Comparison of ENCODE assay signal across 12 cellular contexts in genomic region chr4:25158817-25159216, GRCh38. TPM values are rescaled to one million over a fixed set of nuclear protein-coding genes. Genes with fewer than 3 reads are reported as not detected.
DNase-seq lines count a peak whose midpoint lies in the region; ATAC-seq lines count a peak whose summit lies in the region.
"Had no signal": no experiment of that assay in that cellular context is flagged by ENCODE, and none has a peak within 500 bp of the region (broad histone marks: within the 10 kb centered on the region; RNA-seq: fewer than 3 reads in every experiment).

No MANE protein-coding gene starts in this region.

- peak overlapping the region in 2 of 3 donors; percentile 92 to 99 for H3K27ac Mint-ChIP-seq in IgD-negative memory B cell
- peak overlapping the region; percentile 90 for H3K27ac Mint-ChIP-seq in activated T-helper 1 cell treated with anti-CD3 and anti-CD28 coated beads, Interleukin-12 subunit alpha, Interleukin-12 subunit beta, Interleukin-2, Interleukin-4 antibody, amounts not matched to agents 30 ng/mL and 10 ng/mL and 1 ng/mL, durations not matched to agents 14 hours and 24 hours and 36 hours
- H3K27ac Mint-ChIP-seq in naive thymus-derived CD8-positive, alpha-beta T cell: peak overlapping the region; percentile 91 to 100 (median 98)

- H3K36me3 Mint-ChIP-seq in IgD-negative memory B cell: peaks cover 3% of the 10 kb centered on the region
- peaks cover 17% of the 10 kb centered on the region for H3K36me3 Mint-ChIP-seq in activated T-helper 1 cell treated with anti-CD3 and anti-CD28 coated beads, Interleukin-12 subunit alpha, Interleukin-12 subunit beta, Interleukin-2, Interleukin-4 antibody, amounts not matched to agents 30 ng/mL and 10 ng/mL and 1 ng/mL, durations not matched to agents 14 hours and 24 hours and 36 hours (ENCODE audit: low read depth)
- peaks cover 0 to 25% (median 6%) of the 10 kb centered on the region in 3 donors for H3K36me3 Mint-ChIP-seq in naive thymus-derived CD8-positive, alpha-beta T cell

- intact Hi-C loops in activated T-helper 1 cell treated with anti-CD3 and anti-CD28 coated beads, Interleukin-12 subunit alpha, Interleukin-12 subunit beta, Interleukin-2, Interleukin-4 antibody, amounts not matched to agents 30 ng/mL and 10 ng/mL and 1 ng/mL, durations not matched to agents 14 hours and 24 hours and 36 hours (cut with micrococcal nuclease): no loop called here

- H3K27me3 Mint-ChIP-seq in IgD-negative memory B cell: no peaks in the 10 kb centered on the region
- peaks cover 3% of the 10 kb centered on the region for H3K27me3 Mint-ChIP-seq in activated T-helper 1 cell treated with anti-CD3 and anti-CD28 coated beads, Interleukin-12 subunit alpha, Interleukin-12 subunit beta, Interleukin-2, Interleukin-4 antibody, amounts not matched to agents 30 ng/mL and 10 ng/mL and 1 ng/mL, durations not matched to agents 14 hours and 24 hours and 36 hours (ENCODE audit: insufficient read depth)
- H3K27me3 Mint-ChIP-seq in naive thymus-derived CD8-positive, alpha-beta T cell: peaks cover 0 to 4% (median 0%) of the 10 kb centered on the region in 5 donors

- no peak for ATAC-seq in naive thymus-derived CD8-positive, alpha-beta T cell

- no peaks in the 10 kb centered on the region for H3K9me3 Mint-ChIP-seq in IgD-negative memory B cell
- no peaks in the 10 kb centered on the region for H3K9me3 Mint-ChIP-seq in activated T-helper 1 cell treated with anti-CD3 and anti-CD28 coated beads, Interleukin-12 subunit alpha, Interleukin-12 subunit beta, Interleukin-2, Interleukin-4 antibody, amounts not matched to agents 30 ng/mL and 10 ng/mL and 1 ng/mL, durations not matched to agents 14 hours and 24 hours and 36 hours
- no peaks in the 10 kb centered on the region for H3K9me3 Mint-ChIP-seq in naive thymus-derived CD8-positive, alpha-beta T cell

- peak; percentile 78 for DNase-seq in NCI-H1105 treated with DMSO at 0.1 percent for 48 hours (lab: John Stamatoyannopoulos, UW)
- DNase-seq in NCI-H1105 (lab: John Stamatoyannopoulos, UW): no peak
- DNase-seq in activated T-helper 1 cell treated with anti-CD3 and anti-CD28 coated beads, Interleukin-12 subunit alpha, Interleukin-12 subunit beta, Interleukin-2, Interleukin-4 antibody, amounts not matched to agents 30 ng/mL and 10 ng/mL and 1 ng/mL, durations not matched to agents 14 hours and 24 hours and 36 hours (ENCODE audit: low spot score): no peak
- no peak for DNase-seq in naive thymus-derived CD8-positive, alpha-beta T cell
- DNase-seq in central memory CD4-positive, alpha-beta T cell: no peak
- no peak for DNase-seq in NCI-H1930 (lab: John Stamatoyannopoulos, UW)
- DNase-seq in DMS53 (lab: John Stamatoyannopoulos, UW): no peak
- DNase-seq: NCI-H526 treated with DMSO at 0.1 percent for 48 hours; stimulated activated CD4-positive, alpha-beta T cell treated with anti-CD3 and anti-CD28 coated beads, Interleukin-4, amount 100 ng/mL, for 1 hour; T-helper 9 cell; thyroid gland had no signal

- peaks cover 25 to 33% (median 28%) of the 10 kb centered on the region in 3 donors for H3K4me1 Mint-ChIP-seq in IgD-negative memory B cell
- H3K4me1 Mint-ChIP-seq in activated T-helper 1 cell treated with anti-CD3 and anti-CD28 coated beads, Interleukin-12 subunit alpha, Interleukin-12 subunit beta, Interleukin-2, Interleukin-4 antibody, amounts not matched to agents 30 ng/mL and 10 ng/mL and 1 ng/mL, durations not matched to agents 14 hours and 24 hours and 36 hours (ENCODE audit: low read depth): peaks cover 40% of the 10 kb centered on the region
- H3K4me1 Mint-ChIP-seq in naive thymus-derived CD8-positive, alpha-beta T cell: peaks cover 19 to 54% (median 43%) of the 10 kb centered on the region in 4 donors

- H3K4me3 Mint-ChIP-seq in IgD-negative memory B cell: peak overlapping the region; percentile 93 to 98 (median 95)
- peak overlapping the region; percentile 91 for H3K4me3 Mint-ChIP-seq in activated T-helper 1 cell treated with anti-CD3 and anti-CD28 coated beads, Interleukin-12 subunit alpha, Interleukin-12 subunit beta, Interleukin-2, Interleukin-4 antibody, amounts not matched to agents 30 ng/mL and 10 ng/mL and 1 ng/mL, durations not matched to agents 14 hours and 24 hours and 36 hours
- peak overlapping the region; percentile 86 to 97 (median 92) for H3K4me3 Mint-ChIP-seq in naive thymus-derived CD8-positive, alpha-beta T cell

- POLR2A ChIA-PET in naive thymus-derived CD8-positive, alpha-beta T cell (lab: Charles Lee): interaction anchor here (3.4 kb wide), 1 partner anchor 75 kb away, joined by 45 read pairs; the partner anchor contains the start of gene PI4K2B

RNA-seq across cellular contexts. Expression of gene SEPSECS, which starts 1.4 kb away (rescaled TPM):
- 3.5 TPM for polyA plus RNA-seq in IgD-negative memory B cell
- 13.4 and 15.3 TPM in 2 replicates for total RNA-seq in activated T-helper 1 cell treated with anti-CD3 and anti-CD28 coated beads, Interleukin-12 subunit alpha, Interleukin-12 subunit beta, Interleukin-2, Interleukin-4 antibody, amounts not matched to agents 30 ng/mL and 10 ng/mL and 1 ng/mL, durations not matched to agents 14 hours and 24 hours and 36 hours
- total RNA-seq in naive thymus-derived CD8-positive, alpha-beta T cell: 10 to 100 TPM; 16.9 to 17.2 TPM
- 1 to 10 TPM; 1.7 to 2.3 (median 2.0) TPM for polyA plus RNA-seq in naive thymus-derived CD8-positive, alpha-beta T cell
